27 cellular contexts compared by ENCODE assay signal in genomic region chr12:19304149-19304780, GRCh38.
"Had no signal": no experiment of that assay in that cellular context is flagged by ENCODE, and none has a peak within 500 bp of the region (broad histone marks: within the 10 kb centered on the region; RNA-seq: fewer than 3 reads in every experiment).

No MANE protein-coding gene starts in this region.

- H3K27me3 ChIP-seq: ascending aorta, cardiac muscle cell, SJCRH30 had no signal

- H3K4me1 ChIP-seq: ascending aorta, SJCRH30 had no signal

- ATAC-seq: activated CD4-positive, alpha-beta T cell treated with anti-CD3 and anti-CD28 coated beads for 36 hours; activated CD4-positive, CD25-positive, alpha-beta regulatory T cell treated with anti-CD3 and anti-CD28 coated beads, Interleukin-2, amount 50 U/mL, for 24 hours; activated naive CD8-positive, alpha-beta T cell treated with anti-CD3 and anti-CD28 coated beads, Interleukin-2, amount 50 U/mL, for 24 hours; activated T-cell treated with anti-CD3 and anti-CD28 coated beads, Interleukin-2, amount 50 U/mL, for 4 hours; Panc1; WTC11 had no signal

- DNase-seq: activated CD4-positive, alpha-beta memory T cell treated with anti-CD3 and anti-CD28 coated beads for 36 hours; activated CD4-positive, alpha-beta T cell treated with anti-CD3 and anti-CD28 coated beads for 36 hours; activated CD4-positive, alpha-beta T cell treated with anti-CD3 and anti-CD28 coated beads, Interleukin-2, amount 10 ng/mL, durations not matched to agents 7 days and 5 days; activated CD8-positive, alpha-beta memory T cell treated with anti-CD3 and anti-CD28 coated beads, Interleukin-2, amount 50 U/mL, for 4 hours; activated effector memory CD4-positive, alpha-beta T cell treated with Interleukin-2 at 50 U/mL for 16 hours; activated naive CD4-positive, alpha-beta T cell treated with anti-CD3 and anti-CD28 coated beads, Interleukin-2, amount 10 ng/mL, durations not matched to agents 7 days and 5 days; activated naive CD8-positive, alpha-beta T cell treated with anti-CD3 and anti-CD28 coated beads, Interleukin-2, amount 50 U/mL, for 24 hours; activated T-cell treated with anti-CD3 and anti-CD28 coated beads for 4 hours; activated T-cell treated with anti-CD3 and anti-CD28 coated beads, Interleukin-2, amount 50 U/mL, for 4 hours; amygdala; NCI-H1092 treated with DMSO at 0.1 percent for 48 hours; NCI-H1417; NCI-H146; NCI-H187 treated with DMSO at 0.1 percent for 48 hours; NCI-H2081; NCI-H2171 treated with DMSO at 0.1 percent for 48 hours; NCI-H345; NCI-H524 treated with DMSO at 0.1 percent for 48 hours; SHP77; SJCRH30 had no signal

- H3K4me3 ChIP-seq: ascending aorta, cardiac muscle cell, SJCRH30, SK-N-MC had no signal

- H3K9me3 ChIP-seq: ascending aorta, SJCRH30 had no signal

- H3K27ac ChIP-seq: ascending aorta, cardiac muscle cell, KMS-11, SJCRH30, SK-N-MC had no signal

- H3K36me3 ChIP-seq: SJCRH30 had no signal
